In the genomic region with DNA sequence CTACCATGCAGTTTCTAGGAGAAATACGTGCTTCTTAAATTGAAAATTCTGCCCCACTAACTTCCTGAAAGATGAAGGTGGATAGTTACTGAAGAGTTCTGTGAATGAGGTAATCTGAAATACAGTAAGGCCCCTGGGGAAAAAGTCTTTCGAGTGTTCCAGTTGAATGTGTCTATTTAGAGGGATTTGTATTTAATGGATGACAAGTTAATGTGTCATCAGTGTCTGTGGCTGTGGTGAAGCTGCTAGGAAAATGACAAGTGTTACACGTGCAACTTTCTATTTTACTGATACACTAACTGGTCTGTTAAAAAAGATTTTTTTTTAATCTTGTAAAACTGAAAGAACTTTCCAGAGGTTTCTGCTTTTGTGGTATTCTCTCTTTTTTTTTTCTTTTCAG, we compare ENCODE assay signal across 9 cellular contexts.
A peak's percentile ranks its signal among the peaks of the same experiment; 100 is the strongest.
DNase-seq lines count a peak whose midpoint lies in the region; ATAC-seq and TF ChIP-seq lines count a peak whose summit lies in the region.
"Had no signal": no experiment of that assay in that cellular context is flagged by ENCODE, and none has a peak within 500 bp of the region (broad histone marks: within the 10 kb centered on the region; RNA-seq: fewer than 3 reads in every experiment).

No MANE protein-coding gene starts in this region.

- DNase-seq in activated T-helper 1 cell treated with anti-CD3 and anti-CD28 coated beads, Interleukin-12 subunit alpha, Interleukin-12 subunit beta, Interleukin-2, Interleukin-4 antibody, amounts not matched to agents 30 ng/mL and 10 ng/mL and 1 ng/mL, durations not matched to agents 14 hours and 24 hours and 36 hours (ENCODE audit: low spot score): peak; percentile 2
- DNase-seq in SKM-1 treated with dmso at 0.1 percent for 144 hours (lab: John Stamatoyannopoulos, UW; ENCODE audit: unreplicated experiment): no peak
- no peak for DNase-seq in SW 1271 (lab: John Stamatoyannopoulos, UW)
- no peak for DNase-seq in central memory CD4-positive, alpha-beta T cell
- no peak for DNase-seq in OCI-LY7 (ENCODE audit: low spot score)

- H3K27me3 Mint-ChIP-seq in activated T-helper 1 cell treated with anti-CD3 and anti-CD28 coated beads, Interleukin-12 subunit alpha, Interleukin-12 subunit beta, Interleukin-2, Interleukin-4 antibody, amounts not matched to agents 30 ng/mL and 10 ng/mL and 1 ng/mL, durations not matched to agents 14 hours and 24 hours and 36 hours (ENCODE audit: insufficient read depth): peaks cover 6% of the 10 kb centered on the region

- ATAC-seq in GM19468 (IDR thresholded peaks at IDR 0.05; ENCODE audit: extremely low read depth, unreplicated experiment) (peak; percentile 60), HG03280 (IDR thresholded peaks at IDR 0.05; ENCODE audit: unreplicated experiment) (peak; percentile 51)

- H3K4me2 ChIP-seq in BLaER1: peak overlapping the region; percentile 8
- H3K4me2 ChIP-seq in OCI-LY7 (ENCODE audit: low read length): no peak overlapping the region

- no peak overlapping the region for H3K27ac Mint-ChIP-seq in activated T-helper 1 cell treated with anti-CD3 and anti-CD28 coated beads, Interleukin-12 subunit alpha, Interleukin-12 subunit beta, Interleukin-2, Interleukin-4 antibody, amounts not matched to agents 30 ng/mL and 10 ng/mL and 1 ng/mL, durations not matched to agents 14 hours and 24 hours and 36 hours

- no peaks in the 10 kb centered on the region for H3K27me3 ChIP-seq in BLaER1
- H3K27me3 ChIP-seq: cardiac muscle cell had no signal

- H3K79me2 ChIP-seq in OCI-LY7 (ENCODE audit: insufficient read depth, low read depth, low read length): no peaks in the 10 kb centered on the region

- H3K4me1 ChIP-seq in BLaER1: peaks cover 13% of the 10 kb centered on the region
- no peaks in the 10 kb centered on the region for H3K4me1 ChIP-seq in OCI-LY7 (ENCODE audit: insufficient read depth, low read length, poor library complexity, severe bottlenecking)

- H3K9ac ChIP-seq in BLaER1: no peak overlapping the region

- peaks cover 20% of the 10 kb centered on the region for H3K4me1 Mint-ChIP-seq in activated T-helper 1 cell treated with anti-CD3 and anti-CD28 coated beads, Interleukin-12 subunit alpha, Interleukin-12 subunit beta, Interleukin-2, Interleukin-4 antibody, amounts not matched to agents 30 ng/mL and 10 ng/mL and 1 ng/mL, durations not matched to agents 14 hours and 24 hours and 36 hours (ENCODE audit: low read depth)

- no peak overlapping the region for H2AFZ ChIP-seq in OCI-LY7 (ENCODE audit: low read length)

- no peaks in the 10 kb centered on the region for H4K20me1 ChIP-seq in BLaER1
- no peaks in the 10 kb centered on the region for H4K20me1 ChIP-seq in OCI-LY7 (ENCODE audit: insufficient read depth, low read length)

- POLR2A ChIA-PET in OCI-LY7 (lab: Charles Lee): no interaction called here

- BruUV-seq in OCI-LY7 (replicated peaks; lab: Mats Ljungman, UMichigan): no TSS peak

- no peak overlapping the region for H3K4me3 Mint-ChIP-seq in activated T-helper 1 cell treated with anti-CD3 and anti-CD28 coated beads, Interleukin-12 subunit alpha, Interleukin-12 subunit beta, Interleukin-2, Interleukin-4 antibody, amounts not matched to agents 30 ng/mL and 10 ng/mL and 1 ng/mL, durations not matched to agents 14 hours and 24 hours and 36 hours

- intact Hi-C loops in activated T-helper 1 cell treated with anti-CD3 and anti-CD28 coated beads, Interleukin-12 subunit alpha, Interleukin-12 subunit beta, Interleukin-2, Interleukin-4 antibody, amounts not matched to agents 30 ng/mL and 10 ng/mL and 1 ng/mL, durations not matched to agents 14 hours and 24 hours and 36 hours (cut with micrococcal nuclease): loop anchor here (1.0 to 10.0 kb wide), 2 partner anchors 15 to 332 kb away; no protein-coding TSS in a partner anchor
- intact Hi-C loops in OCI-LY7 (cut with micrococcal nuclease; ENCODE audit: unreplicated experiment): no loop called here

- H3K4me3 ChIP-seq in BLaER1: no peak overlapping the region
- no peak overlapping the region for H3K4me3 ChIP-seq in OCI-LY7 (ENCODE audit: low read depth, low read length, poor library complexity, severe bottlenecking)
- H3K4me3 ChIP-seq: cardiac muscle cell had no signal

- no peak overlapping the region for H3K27ac ChIP-seq in BLaER1
- H3K27ac ChIP-seq in OCI-LY7 (ENCODE audit: low read depth, low read length, poor library complexity, severe bottlenecking): no peak overlapping the region
- H3K27ac ChIP-seq: cardiac muscle cell had no signal

- no peaks in the 10 kb centered on the region for H3K36me3 Mint-ChIP-seq in activated T-helper 1 cell treated with anti-CD3 and anti-CD28 coated beads, Interleukin-12 subunit alpha, Interleukin-12 subunit beta, Interleukin-2, Interleukin-4 antibody, amounts not matched to agents 30 ng/mL and 10 ng/mL and 1 ng/mL, durations not matched to agents 14 hours and 24 hours and 36 hours (ENCODE audit: low read depth)

- H3K36me3 ChIP-seq in BLaER1 (no peaks in the 10 kb centered on the region), OCI-LY7 (ENCODE audit: insufficient read depth, low read length) (no peaks in the 10 kb centered on the region)
- H3K36me3 ChIP-seq: cardiac muscle cell had no signal

- CTCF ChIA-PET in OCI-LY7 (lab: Charles Lee; ENCODE audit: unreplicated experiment): no interaction called here

- H3K9me3 ChIP-seq in BLaER1 (no peaks in the 10 kb centered on the region), OCI-LY7 (ENCODE audit: low read length) (no peaks in the 10 kb centered on the region)

- no peaks in the 10 kb centered on the region for H3K9me2 ChIP-seq in OCI-LY7 (ENCODE audit: insufficient read depth, low read length)

- TF ChIP-seq CTCF in OCI-LY7 (conservative IDR thresholded peaks at IDR 0.05; ENCODE audit: low read length): no peak

- H3K9me3 Mint-ChIP-seq in activated T-helper 1 cell treated with anti-CD3 and anti-CD28 coated beads, Interleukin-12 subunit alpha, Interleukin-12 subunit beta, Interleukin-2, Interleukin-4 antibody, amounts not matched to agents 30 ng/mL and 10 ng/mL and 1 ng/mL, durations not matched to agents 14 hours and 24 hours and 36 hours: no peaks in the 10 kb centered on the region
